8 cellular contexts compared by ENCODE assay signal in the genomic region with DNA sequence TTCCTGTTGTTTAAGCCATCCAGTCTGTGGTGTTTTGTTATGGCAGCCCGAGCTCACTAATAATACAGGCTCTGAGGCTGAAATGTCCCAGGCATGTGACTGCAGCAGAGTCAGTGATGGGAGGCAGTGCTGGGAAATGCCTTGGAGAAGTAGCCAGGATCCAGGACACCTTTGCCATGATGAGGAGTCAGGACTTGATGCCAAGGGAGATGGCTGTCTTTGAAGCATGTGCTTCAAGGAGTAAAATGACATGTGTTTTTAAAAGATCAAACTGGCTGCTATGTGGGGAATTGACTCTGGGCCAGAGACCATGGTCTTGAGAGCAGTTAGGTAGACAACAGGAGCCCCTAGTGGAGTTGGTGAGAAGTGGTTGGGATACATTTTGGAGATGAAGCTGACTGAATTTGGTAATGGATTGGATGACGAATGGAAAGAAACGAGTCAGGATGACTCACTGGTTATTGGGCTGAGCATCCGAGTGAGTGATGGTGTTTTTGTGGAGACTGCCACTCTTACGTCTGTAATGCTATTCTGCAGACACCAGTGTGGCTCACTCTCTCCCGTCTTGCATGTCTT.
DNase-seq lines count a peak whose midpoint lies in the region; ATAC-seq and TF ChIP-seq lines count a peak whose summit lies in the region.

No MANE protein-coding gene starts in this region.

- no peak overlapping the region for H3K4me2 ChIP-seq in fibroblast of lung (ENCODE audit: extremely low read depth, insufficient read depth, low read length)

- no peaks in the 10 kb centered on the region for H3K9me3 ChIP-seq in fibroblast of lung (ENCODE audit: control insufficient read depth, insufficient read depth, low read depth, low read length)

- intact Hi-C loops in left cardiac atrium (cut with DNase I) (no loop called here), cardiac septum (cut with DNase I) (no loop called here)

- H3K27ac ChIP-seq in fibroblast of lung (ENCODE audit: insufficient read depth, low read length): no peak overlapping the region

- H3K36me3 ChIP-seq in fibroblast of lung (ENCODE audit: control insufficient read depth, insufficient read depth, low read length): no peaks in the 10 kb centered on the region

- TF ChIP-seq CTCF in fibroblast of lung (conservative IDR thresholded peaks at IDR 0.05 in 1 of 2, IDR thresholded peaks at IDR 0.05 in 1 of 2; ENCODE audit: low read depth in 1 of 2, low read length in 2 of 2): peak; percentile 60 to 71

- H3K4me1 ChIP-seq in fibroblast of lung (ENCODE audit: control insufficient read depth, extremely low read depth, insufficient read depth, low read length): no peaks in the 10 kb centered on the region

- no peak overlapping the region for H3K9ac ChIP-seq in fibroblast of lung (ENCODE audit: insufficient read depth, low read length)

- H4K20me1 ChIP-seq in fibroblast of lung (ENCODE audit: control insufficient read depth, extremely low read depth, insufficient read depth, low read length): no peaks in the 10 kb centered on the region

- DNase-seq in left cardiac atrium: peak; percentile 20
- DNase-seq in cardiac septum (ENCODE audit: low spot score): no peak
- peak; percentile 93 for DNase-seq in RPMI7951 (ENCODE audit: low read depth)
- DNase-seq in fibroblast of lung (ENCODE audit: low read depth in 2 of 2): peak; percentile 88 to 93
- peak; percentile 0 to 11 for DNase-seq in stimulated activated CD8-positive, alpha-beta memory T cell treated with anti-CD3 and anti-CD28 coated beads, Interleukin-15, amount 100 ng/mL, for 48 hours (ENCODE audit: low read depth in 2 of 2)
- DNase-seq in activated CD4-positive, CD25-positive, alpha-beta regulatory T cell (lab: John Stamatoyannopoulos, UW): no peak
- no peak for DNase-seq in pons (ENCODE audit: low spot score)

- H3K4me3 ChIP-seq in fibroblast of lung (replicated peaks in 1 of 4; ENCODE audit: control extremely low read depth in 1 of 4, insufficient read depth in 1 of 4, low read depth in 3 of 4, low read length in 4 of 4): no peak overlapping the region

- no peaks in the 10 kb centered on the region for H3K27me3 ChIP-seq in fibroblast of lung (ENCODE audit: control insufficient read depth, insufficient read depth, low read length)

- peak; percentile 44 to 85 for ATAC-seq in left cardiac atrium
- ATAC-seq in HG02885 (IDR thresholded peaks at IDR 0.05; ENCODE audit: poor library complexity, unreplicated experiment): peak; percentile 73

- H3K79me2 ChIP-seq in fibroblast of lung (ENCODE audit: control insufficient read depth, insufficient read depth, low read length): no peaks in the 10 kb centered on the region

- H2AFZ ChIP-seq in fibroblast of lung (ENCODE audit: low read length): no peak overlapping the region

Comparison
In these comparisons a context has a peak if more than half of its experiments do, and no peak if none do; other contexts are left out.
1. DNase-seq: peak in left cardiac atrium (single experiment), RPMI7951 (single experiment), fibroblast of lung (2 of 2) and stimulated activated CD8-positive, alpha-beta memory T cell treated with anti-CD3 and anti-CD28 coated beads, Interleukin-15, amount 100 ng/mL, for 48 hours (2 of 2); none in cardiac septum (single experiment), activated CD4-positive, CD25-positive, alpha-beta regulatory T cell (0 of 4) and pons (single experiment).